28 cellular contexts compared by ENCODE assay signal in genomic region chr11:14774738-14775137, GRCh38.
DNase-seq lines count a peak whose midpoint lies in the region; ATAC-seq and TF ChIP-seq lines count a peak whose summit lies in the region.
"Had no signal": no experiment of that assay in that cellular context is flagged by ENCODE, and none has a peak within 500 bp of the region (broad histone marks: within the 10 kb centered on the region; RNA-seq: fewer than 3 reads in every experiment).

No MANE protein-coding gene starts in this region.

- H2BK5ac ChIP-seq in IMR-90 (ENCODE audit: low read depth, low read length, poor library complexity, severe bottlenecking), result no peak overlapping the region

- peaks cover 57% of the 10 kb centered on the region for H3K36me3 Mint-ChIP-seq in activated CD4-positive, alpha-beta T cell treated with anti-CD3 and anti-CD28 coated beads, Interleukin-2, amount 10 ng/mL, durations not matched to agents 24 days and 14 days (ENCODE audit: low read depth)
- peaks cover 26% of the 10 kb centered on the region for H3K36me3 Mint-ChIP-seq in activated CD4-positive, alpha-beta memory T cell treated with anti-CD3 and anti-CD28 coated beads for 36 hours

- intact Hi-C loops in activated CD4-positive, alpha-beta T cell treated with anti-CD3 and anti-CD28 coated beads, Interleukin-2, amount 10 ng/mL, durations not matched to agents 24 days and 14 days (cut with micrococcal nuclease), result no loop called here
- intact Hi-C loops in IMR-90 (cut with micrococcal nuclease), result no loop called here
- intact Hi-C loops in activated CD4-positive, alpha-beta memory T cell treated with anti-CD3 and anti-CD28 coated beads for 36 hours (cut with micrococcal nuclease), result no loop called here

- H3K14ac ChIP-seq in IMR-90 (replicated peaks; ENCODE audit: low read depth, low read length), result no peak overlapping the region

- H4K20me1 ChIP-seq in IMR-90 (ENCODE audit: insufficient read depth, low read length) (no peaks in the 10 kb centered on the region), smooth muscle cell (ENCODE audit: low read depth) (no peaks in the 10 kb centered on the region)

- H3K4me3 Mint-ChIP-seq in activated CD4-positive, alpha-beta T cell treated with anti-CD3 and anti-CD28 coated beads, Interleukin-2, amount 10 ng/mL, durations not matched to agents 24 days and 14 days, result no peak overlapping the region
- no peak overlapping the region for H3K4me3 Mint-ChIP-seq in activated CD4-positive, alpha-beta memory T cell treated with anti-CD3 and anti-CD28 coated beads for 36 hours
- H3K4me3 Mint-ChIP-seq: activated CD8-positive, alpha-beta memory T cell treated with anti-CD3 and anti-CD28 coated beads, Interleukin-2, amount 10 ng/mL, durations not matched to agents 7 days and 5 days; brain; CD4-positive, alpha-beta memory T cell; nephron had no signal

- H2AFZ ChIP-seq in IMR-90 (replicated peaks; ENCODE audit: low read length, poor library complexity) (no peak overlapping the region), smooth muscle cell (ENCODE audit: low read depth) (no peak overlapping the region)

- H4K91ac ChIP-seq in IMR-90 (ENCODE audit: insufficient read depth, low read depth, low read length), result no peak overlapping the region

- CTCF ChIA-PET in IMR-90 (lab: Yijun Ruan, JAX), result no interaction called here
- CTCF ChIA-PET in activated CD4-positive, alpha-beta memory T cell treated with anti-CD3 and anti-CD28 coated beads for 36 hours (lab: Charles Lee), result interaction anchor here (1.6 kb wide), 2 partner anchors 10 to 134 kb away, joined by 5 read pairs; no protein-coding TSS in a partner anchor

- no peak overlapping the region for H3K56ac ChIP-seq in IMR-90 (ENCODE audit: extremely low read depth, insufficient read depth, low read length)

- H3K27me3 ChIP-seq in IMR-90 (ENCODE audit: control insufficient read depth, insufficient read depth, low read length), result no peaks in the 10 kb centered on the region
- H3K27me3 ChIP-seq in foreskin keratinocyte, result peaks cover 3% of the 10 kb centered on the region
- H3K27me3 ChIP-seq in smooth muscle cell (ENCODE audit: low read depth), result no peaks in the 10 kb centered on the region
- H3K27me3 ChIP-seq: heart right ventricle had no signal

- no peak for DNase-seq in activated CD4-positive, alpha-beta T cell treated with anti-CD3 and anti-CD28 coated beads, Interleukin-2, amount 10 ng/mL, durations not matched to agents 24 days and 14 days
- DNase-seq in activated CD4-positive, alpha-beta T cell treated with anti-CD3 and anti-CD28 coated beads, Interleukin-2, amount 50 U/mL, for 1 hour, result no peak
- DNase-seq in IMR-90, result peak; percentile 3
- DNase-seq in foreskin keratinocyte, result peak; percentile 10 to 48
- no peak for DNase-seq in smooth muscle cell (lab: John Stamatoyannopoulos, UW; ENCODE audit: unreplicated experiment)
- no peak for DNase-seq in CD1c-positive myeloid dendritic cell (ENCODE audit: extremely low spot score)
- no peak for DNase-seq in activated CD4-positive, alpha-beta memory T cell treated with anti-CD3 and anti-CD28 coated beads for 36 hours
- DNase-seq: activated CD4-positive, alpha-beta T cell treated with anti-CD3 and anti-CD28 coated beads for 4 hours; activated CD8-positive, alpha-beta memory T cell treated with anti-CD3 and anti-CD28 coated beads, Interleukin-2, amount 10 ng/mL, durations not matched to agents 7 days and 5 days; activated T-cell treated with anti-CD3 and anti-CD28 coated beads, Interleukin-2, amount 50 U/mL, for 48 hours; AML-193; amniotic stem cell; CD4-positive, alpha-beta memory T cell; cerebellar nuclear complex; dermis blood vessel endothelial cell; EL; heart right ventricle; lower lobe of right lung; MV-4-11; NCI-H1436; NCI-H345; SHP77 treated with DMSO at 0.1 percent for 48 hours; stimulated activated naive CD4-positive, alpha-beta T cell treated with Interleukin-2 at 50 U/mL for 16 hours had no signal

- no peak overlapping the region for H4K5ac ChIP-seq in IMR-90 (ENCODE audit: low read depth, low read length)

- H3K36me3 ChIP-seq in IMR-90 (ENCODE audit: control insufficient read depth, insufficient read depth, low read length) (no peaks in the 10 kb centered on the region), smooth muscle cell (ENCODE audit: low read depth) (no peaks in the 10 kb centered on the region)
- H3K36me3 ChIP-seq: heart right ventricle, lower lobe of right lung, thoracic aorta had no signal

- H3K9me3 ChIP-seq in IMR-90 (ENCODE audit: control insufficient read depth, insufficient read depth, low read length) (no peaks in the 10 kb centered on the region), smooth muscle cell (replicated peaks; ENCODE audit: low read depth) (no peaks in the 10 kb centered on the region)
- H3K9me3 ChIP-seq: heart right ventricle, lower lobe of right lung, thoracic aorta had no signal

- no peak for ATAC-seq in IMR-90 (ENCODE audit: low read depth)
- ATAC-seq in foreskin keratinocyte, result peak; percentile 38
- ATAC-seq in HG02981 (IDR thresholded peaks at IDR 0.05; ENCODE audit: unreplicated experiment), result no peak
- ATAC-seq: activated CD8-positive, alpha-beta memory T cell treated with anti-CD3 and anti-CD28 coated beads, Interleukin-2, amount 10 ng/mL, durations not matched to agents 7 days and 5 days; heart right ventricle; lower lobe of right lung; Panc1 had no signal

- no peak overlapping the region for H4K8ac ChIP-seq in IMR-90 (ENCODE audit: low read depth in 2 of 2, low read length in 2 of 2)

- H3K79me2 ChIP-seq in smooth muscle cell (ENCODE audit: low read depth), result no peaks in the 10 kb centered on the region

- no peak for TF ChIP-seq CTCF in IMR-90 (conservative IDR thresholded peaks at IDR 0.05; ENCODE audit: low read depth, low read length)
- no peak for TF ChIP-seq CTCF in foreskin keratinocyte (conservative IDR thresholded peaks at IDR 0.05)
- TF ChIP-seq CTCF in smooth muscle cell (IDR thresholded peaks at IDR 0.05; ENCODE audit: borderline replicate concordance, insufficient read depth, poor library complexity, severe bottlenecking), result no peak

- dilution Hi-C loops in IMR-90 (cut with HindIII; ENCODE audit: low sequenced_read_pairs, unreplicated experiment), result no loop called here

- H2BK15ac ChIP-seq in IMR-90 (ENCODE audit: low read depth, low read length), result no peak overlapping the region

- H3K27me3 Mint-ChIP-seq in activated CD4-positive, alpha-beta T cell treated with anti-CD3 and anti-CD28 coated beads, Interleukin-2, amount 10 ng/mL, durations not matched to agents 24 days and 14 days, result no peaks in the 10 kb centered on the region
- H3K27me3 Mint-ChIP-seq in activated CD4-positive, alpha-beta memory T cell treated with anti-CD3 and anti-CD28 coated beads for 36 hours, result no peaks in the 10 kb centered on the region
- H3K27me3 Mint-ChIP-seq: activated CD8-positive, alpha-beta memory T cell treated with anti-CD3 and anti-CD28 coated beads, Interleukin-2, amount 10 ng/mL, durations not matched to agents 7 days and 5 days; brain; CD4-positive, alpha-beta memory T cell had no signal

- H3K4me1 Mint-ChIP-seq in activated CD4-positive, alpha-beta T cell treated with anti-CD3 and anti-CD28 coated beads, Interleukin-2, amount 10 ng/mL, durations not matched to agents 24 days and 14 days, result peaks cover 44% of the 10 kb centered on the region
- peaks cover 43% of the 10 kb centered on the region for H3K4me1 Mint-ChIP-seq in activated CD4-positive, alpha-beta memory T cell treated with anti-CD3 and anti-CD28 coated beads for 36 hours (ENCODE audit: low read depth)
- H3K4me1 Mint-ChIP-seq: brain, nephron had no signal

- no peak overlapping the region for H3K4ac ChIP-seq in IMR-90 (ENCODE audit: low read depth, low read length)

- in situ Hi-C loops in IMR-90 (cut with MboI; ENCODE audit: low sequenced_read_pairs), result no loop called here

- no peaks in the 10 kb centered on the region for H3F3A ChIP-seq in smooth muscle cell (ENCODE audit: low read depth)

- H2BK120ac ChIP-seq in IMR-90 (ENCODE audit: low read depth, low read length), result no peak overlapping the region

- H3K4me2 ChIP-seq in IMR-90 (ENCODE audit: low read depth, low read length) (no peak overlapping the region), smooth muscle cell (no peak overlapping the region)

- no peak overlapping the region for H3K23ac ChIP-seq in IMR-90 (ENCODE audit: low read depth, low read length)

- no peak overlapping the region for H2AK5ac ChIP-seq in IMR-90 (ENCODE audit: low read depth, low read length)

- no peaks in the 10 kb centered on the region for H3K9me1 ChIP-seq in IMR-90 (ENCODE audit: insufficient read depth, low read length)

- H3K4me3 ChIP-seq in IMR-90 (ENCODE audit: insufficient read depth, low read depth, low read length) (no peak overlapping the region), smooth muscle cell (no peak overlapping the region)
- H3K4me3 ChIP-seq: heart right ventricle, lower lobe of right lung, thoracic aorta had no signal

- no peak for TF ChIP-seq POLR2A in IMR-90 (IDR thresholded peaks at IDR 0.05; ENCODE audit: low read depth, low read length)

- H3K4me1 ChIP-seq in IMR-90 (ENCODE audit: control insufficient read depth, insufficient read depth, low read length), result no peaks in the 10 kb centered on the region
- H3K4me1 ChIP-seq in foreskin keratinocyte, result no peaks in the 10 kb centered on the region
- no peaks in the 10 kb centered on the region for H3K4me1 ChIP-seq in smooth muscle cell (ENCODE audit: low read depth)
- H3K4me1 ChIP-seq: heart right ventricle, lower lobe of right lung had no signal

- POLR2A ChIA-PET in IMR-90 (lab: Charles Lee; ENCODE audit: unreplicated experiment), result no interaction called here
- POLR2A ChIA-PET in activated CD4-positive, alpha-beta memory T cell treated with anti-CD3 and anti-CD28 coated beads for 36 hours (lab: Charles Lee), result no interaction called here

- no peak overlapping the region for H2AK9ac ChIP-seq in IMR-90 (replicated peaks; ENCODE audit: low read depth, low read length, poor library complexity)

- no TSS peak for BruUV-seq in IMR-90 (replicated peaks; lab: Mats Ljungman, UMichigan)

- 64 to 100% methylated on average over 1 to 2 of the region's 3 CpGs for WGBS in IMR-90 (ENCODE audit: extremely low coverage in 2 of 2, insufficient read length in 1 of 2), 2 experiments
- WGBS in smooth muscle cell (ENCODE audit: low lambda C conversion rate), result 67% methylated on average over 3 of the region's 3 CpGs

- no peak overlapping the region for H2BK20ac ChIP-seq in IMR-90 (ENCODE audit: low read depth, low read length)

- H3K27ac ChIP-seq in IMR-90 (ENCODE audit: insufficient read depth, low read length) (no peak overlapping the region), foreskin keratinocyte (no peak overlapping the region), smooth muscle cell (ENCODE audit: low read depth) (peak overlapping the region; percentile 60)
- H3K27ac ChIP-seq: heart right ventricle, lower lobe of right lung, thoracic aorta had no signal

- no peak for TF ChIP-seq RAD21 in IMR-90 (IDR thresholded peaks at IDR 0.05; ENCODE audit: low read length)

- no peak overlapping the region for H3K9ac ChIP-seq in IMR-90 (ENCODE audit: low read depth, low read length)
- H3K9ac ChIP-seq in smooth muscle cell (ENCODE audit: low read depth), result no peak overlapping the region

- no peak overlapping the region for H3K18ac ChIP-seq in IMR-90 (ENCODE audit: low read depth, low read length)

- H3K27ac Mint-ChIP-seq in activated CD4-positive, alpha-beta T cell treated with anti-CD3 and anti-CD28 coated beads, Interleukin-2, amount 10 ng/mL, durations not matched to agents 24 days and 14 days, result peak overlapping the region; percentile 18
- no peak overlapping the region for H3K27ac Mint-ChIP-seq in activated CD4-positive, alpha-beta memory T cell treated with anti-CD3 and anti-CD28 coated beads for 36 hours
- H3K27ac Mint-ChIP-seq: activated CD8-positive, alpha-beta memory T cell treated with anti-CD3 and anti-CD28 coated beads, Interleukin-2, amount 10 ng/mL, durations not matched to agents 7 days and 5 days; brain; nephron had no signal

- peaks cover 17% of the 10 kb centered on the region for H3K9me3 Mint-ChIP-seq in activated CD4-positive, alpha-beta T cell treated with anti-CD3 and anti-CD28 coated beads, Interleukin-2, amount 10 ng/mL, durations not matched to agents 24 days and 14 days
- H3K9me3 Mint-ChIP-seq in activated CD4-positive, alpha-beta memory T cell treated with anti-CD3 and anti-CD28 coated beads for 36 hours, result no peaks in the 10 kb centered on the region

- H3K79me1 ChIP-seq in IMR-90 (ENCODE audit: low read depth in 1 of 2, low read length in 2 of 2), result no peaks in the 10 kb centered on the region

Comparison
In these comparisons a context has a peak if more than half of its experiments do, and no peak if none do; other contexts are left out.
1. DNase-seq: peak in IMR-90 (single experiment) and foreskin keratinocyte (2 of 2); none in activated CD4-positive, alpha-beta T cell treated with anti-CD3 and anti-CD28 coated beads, Interleukin-2, amount 10 ng/mL, durations not matched to agents 24 days and 14 days (single experiment), activated CD4-positive, alpha-beta T cell treated with anti-CD3 and anti-CD28 coated beads, Interleukin-2, amount 50 U/mL, for 1 hour (single experiment), smooth muscle cell (single experiment), CD1c-positive myeloid dendritic cell (single experiment) and activated CD4-positive, alpha-beta memory T cell treated with anti-CD3 and anti-CD28 coated beads for 36 hours (single experiment).